ENCODE assay signal across 1 cellular context in the genomic region with DNA sequence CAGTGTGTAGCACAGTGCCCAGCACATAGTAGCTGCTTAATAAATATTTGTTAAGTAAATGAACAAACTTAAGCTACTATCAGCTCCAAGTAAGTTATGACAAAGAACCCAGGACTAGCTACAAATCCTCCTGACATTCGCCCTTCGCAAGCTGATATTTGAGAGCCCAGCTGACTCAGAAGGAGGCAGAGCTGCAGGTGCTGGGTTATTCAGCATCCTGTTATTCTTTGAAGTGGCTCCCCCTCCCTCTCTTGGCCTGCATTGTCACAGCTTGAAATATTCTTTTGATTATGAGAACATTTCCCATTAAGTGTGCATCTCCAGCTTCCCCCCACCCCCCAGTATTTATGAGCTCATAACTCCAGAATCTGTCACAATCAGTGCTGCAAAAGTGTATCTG.
TF ChIP-seq lines count a peak whose summit lies in the region.

No MANE protein-coding gene starts in this region.

TF ChIP-seq in WTC11, 78 proteins besides CTCF, POLR2A, EP300 and RAD21 (continued from another document):
- TF ChIP-seq, protein P1, sequence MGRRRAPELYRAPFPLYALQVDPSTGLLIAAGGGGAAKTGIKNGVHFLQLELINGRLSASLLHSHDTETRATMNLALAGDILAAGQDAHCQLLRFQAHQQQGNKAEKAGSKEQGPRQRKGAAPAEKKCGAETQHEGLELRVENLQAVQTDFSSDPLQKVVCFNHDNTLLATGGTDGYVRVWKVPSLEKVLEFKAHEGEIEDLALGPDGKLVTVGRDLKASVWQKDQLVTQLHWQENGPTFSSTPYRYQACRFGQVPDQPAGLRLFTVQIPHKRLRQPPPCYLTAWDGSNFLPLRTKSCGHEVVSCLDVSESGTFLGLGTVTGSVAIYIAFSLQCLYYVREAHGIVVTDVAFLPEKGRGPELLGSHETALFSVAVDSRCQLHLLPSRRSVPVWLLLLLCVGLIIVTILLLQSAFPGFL (CRISPR knock-in tag; IDR thresholded peaks at IDR 0.05; ENCODE audit: borderline replicate concordance) = no peak
- TF ChIP-seq, protein P2, sequence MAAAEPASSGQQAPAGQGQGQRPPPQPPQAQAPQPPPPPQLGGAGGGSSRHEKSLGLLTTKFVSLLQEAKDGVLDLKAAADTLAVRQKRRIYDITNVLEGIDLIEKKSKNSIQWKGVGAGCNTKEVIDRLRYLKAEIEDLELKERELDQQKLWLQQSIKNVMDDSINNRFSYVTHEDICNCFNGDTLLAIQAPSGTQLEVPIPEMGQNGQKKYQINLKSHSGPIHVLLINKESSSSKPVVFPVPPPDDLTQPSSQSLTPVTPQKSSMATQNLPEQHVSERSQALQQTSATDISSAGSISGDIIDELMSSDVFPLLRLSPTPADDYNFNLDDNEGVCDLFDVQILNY (CRISPR knock-in tag; IDR thresholded peaks at IDR 0.05) = no peak
- no peak for TF ChIP-seq ZNF219 (CRISPR knock-in tag; IDR thresholded peaks at IDR 0.05; ENCODE audit: borderline replicate concordance)
- TF ChIP-seq, protein P3, sequence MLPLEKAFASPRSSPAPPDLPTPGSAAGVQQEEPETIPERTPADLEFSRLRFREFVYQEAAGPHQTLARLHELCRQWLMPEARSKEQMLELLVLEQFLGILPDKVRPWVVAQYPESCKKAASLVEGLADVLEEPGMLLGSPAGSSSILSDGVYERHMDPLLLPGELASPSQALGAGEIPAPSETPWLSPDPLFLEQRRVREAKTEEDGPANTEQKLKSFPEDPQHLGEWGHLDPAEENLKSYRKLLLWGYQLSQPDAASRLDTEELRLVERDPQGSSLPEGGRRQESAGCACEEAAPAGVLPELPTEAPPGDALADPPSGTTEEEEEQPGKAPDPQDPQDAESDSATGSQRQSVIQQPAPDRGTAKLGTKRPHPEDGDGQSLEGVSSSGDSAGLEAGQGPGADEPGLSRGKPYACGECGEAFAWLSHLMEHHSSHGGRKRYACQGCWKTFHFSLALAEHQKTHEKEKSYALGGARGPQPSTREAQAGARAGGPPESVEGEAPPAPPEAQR (CRISPR knock-in tag; IDR thresholded peaks at IDR 0.05) = no peak
- TF ChIP-seq ZBTB21 (CRISPR knock-in tag; IDR thresholded peaks at IDR 0.05; ENCODE audit: borderline replicate concordance) = no peak
- TF ChIP-seq, protein P4, sequence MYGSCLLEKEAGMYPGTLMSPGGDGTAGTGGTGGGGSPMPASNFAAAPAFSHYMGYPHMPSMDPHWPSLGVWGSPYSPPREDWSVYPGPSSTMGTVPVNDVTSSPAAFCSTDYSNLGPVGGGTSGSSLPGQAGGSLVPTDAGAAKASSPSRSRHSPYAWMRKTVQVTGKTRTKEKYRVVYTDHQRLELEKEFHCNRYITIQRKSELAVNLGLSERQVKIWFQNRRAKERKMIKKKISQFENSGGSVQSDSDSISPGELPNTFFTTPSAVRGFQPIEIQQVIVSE (CRISPR knock-in tag; IDR thresholded peaks at IDR 0.05; ENCODE audit: borderline replicate concordance) = no peak
